1 cellular context compared by ENCODE assay signal in the genomic region with DNA sequence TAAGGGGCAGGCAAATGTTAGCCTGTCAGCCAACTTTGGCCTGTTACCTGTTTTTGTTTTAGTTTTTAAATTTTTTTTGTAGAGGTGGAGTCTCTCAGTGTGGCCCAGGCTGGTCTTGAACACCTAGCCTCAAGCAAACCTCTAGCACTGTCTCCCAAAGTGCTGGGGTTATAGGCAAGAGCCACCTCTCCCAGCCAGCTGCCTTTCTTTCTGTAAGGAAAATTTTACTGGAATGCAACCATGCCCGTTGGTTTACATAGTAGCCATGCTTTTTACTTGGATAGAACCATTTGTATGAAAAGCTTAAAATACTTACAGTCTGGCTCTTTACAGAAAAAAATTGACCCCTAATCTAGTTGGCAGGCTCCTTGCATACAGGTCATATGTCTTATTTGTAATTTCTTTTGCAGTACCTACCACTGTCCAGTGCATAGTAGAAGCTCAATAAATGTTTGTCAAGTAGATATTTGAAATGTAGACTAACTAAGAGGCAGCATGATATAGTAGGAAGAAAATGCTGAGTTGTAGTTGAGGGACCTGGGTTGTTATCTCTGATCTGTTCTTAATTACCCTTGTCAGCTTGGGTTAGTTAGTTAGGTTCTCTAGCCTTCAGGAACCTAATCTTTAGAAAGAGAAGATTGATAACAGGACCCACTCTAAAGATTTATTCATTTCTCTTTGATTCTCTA.
TF ChIP-seq lines count a peak whose summit lies in the region.

No MANE protein-coding gene starts in this region.

TF ChIP-seq in HepG2, 621 proteins besides CTCF, POLR2A, EP300 and RAD21:
- TF ChIP-seq RBM22 (optimal IDR thresholded peaks at IDR 0.05; ENCODE audit: low read length) (peak; percentile 59), NCOA1 (CRISPR knock-in tag; IDR thresholded peaks at IDR 0.05) (no peak), ZNF773 (CRISPR knock-in tag; IDR thresholded peaks at IDR 0.05; ENCODE audit: borderline replicate concordance) (no peak), ASH2L (IDR thresholded peaks at IDR 0.05; ENCODE audit: insufficient read length, low read depth, low read length) (peak; percentile 30), MLLT10 (CRISPR knock-in tag; IDR thresholded peaks at IDR 0.05) (0 out of 2 replicates have a peak, but pooled peaks have one; percentile 10), PITX1 (CRISPR knock-in tag; IDR thresholded peaks at IDR 0.05) (no peak), RBFOX2 (IDR thresholded peaks at IDR 0.05; ENCODE audit: low read depth, low read length) (peak; percentile 67; the same call in 1 of the 2 replicates), ZBTB2 (CRISPR knock-in tag; IDR thresholded peaks at IDR 0.05; ENCODE audit: low read depth) (no peak)
